Comparison of ENCODE assay signal across 8 cellular contexts in genomic region chr7:90346326-90347125, GRCh38. TPM values are rescaled to one million over a fixed set of nuclear protein-coding genes. Genes with fewer than 3 reads are reported as not detected.
DNase-seq lines count a peak whose midpoint lies in the region; ATAC-seq and TF ChIP-seq lines count a peak whose summit lies in the region.

A gene with protein sequence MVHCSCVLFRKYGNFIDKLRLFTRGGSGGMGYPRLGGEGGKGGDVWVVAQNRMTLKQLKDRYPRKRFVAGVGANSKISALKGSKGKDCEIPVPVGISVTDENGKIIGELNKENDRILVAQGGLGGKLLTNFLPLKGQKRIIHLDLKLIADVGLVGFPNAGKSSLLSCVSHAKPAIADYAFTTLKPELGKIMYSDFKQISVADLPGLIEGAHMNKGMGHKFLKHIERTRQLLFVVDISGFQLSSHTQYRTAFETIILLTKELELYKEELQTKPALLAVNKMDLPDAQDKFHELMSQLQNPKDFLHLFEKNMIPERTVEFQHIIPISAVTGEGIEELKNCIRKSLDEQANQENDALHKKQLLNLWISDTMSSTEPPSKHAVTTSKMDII (plus strand): TSS chr7:90346716. CDS start chr7:90346742, 26 bp downstream.

- H3K27ac Mint-ChIP-seq in activated B cell treated with CpG ODN at 0.5 μM for 24 hours, result peak within 1 kb of the TSS; percentile 98

- ATAC-seq in HG03196 (IDR thresholded peaks at IDR 0.05; ENCODE audit: unreplicated experiment) (peak; percentile 96), activated B cell treated with CpG ODN at 0.5 μM for 24 hours (ENCODE audit: low read depth) (peak; percentile 97)

- POLR2A ChIA-PET in activated B cell treated with CpG ODN at 0.5 μM for 24 hours (lab: Charles Lee), result interaction anchor here (1.0 to 2.3 kb wide), 2 partner anchors 54 to 57 kb away, joined by 3 to 21 read pairs; partner anchors contain the start of gene CLDN12

- peak; percentile 85 for TF ChIP-seq CTCF in AG09319 (IDR thresholded peaks at IDR 0.05; ENCODE audit: low read depth, low read length)
- TF ChIP-seq CTCF in activated B cell treated with CpG ODN at 0.5 μM for 24 hours (IDR thresholded peaks at IDR 0.05), result peak; percentile 37

- intact Hi-C loops in activated B cell treated with CpG ODN at 0.5 μM for 24 hours (cut with micrococcal nuclease), result loop anchor here (1.0 to 10.0 kb wide), 7 partner anchors 57 to 1786 kb away; partner anchors contain the start of genes AKAP9, CFAP69, CLDN12 and MTERF1

- DNase-seq in AG09319 (ENCODE audit: extremely low read depth, low read depth), result peak; percentile 90
- peak; percentile 87 for DNase-seq in NCI-H226
- peak; percentile 90 for DNase-seq in activated B cell treated with CpG ODN at 0.5 μM for 24 hours
- DNase-seq in central memory CD4-positive, alpha-beta T cell, result peak; percentile 94
- peak; percentile 97 for DNase-seq in iris pigment epithelial cell (ENCODE audit: low read depth)
- DNase-seq in stimulated activated CD4-positive, alpha-beta T cell treated with anti-CD3 and anti-CD28 coated beads, Interleukin-12 subunit alpha, Interleukin-12 subunit beta, amount 100 ng/mL, for 24 hours (ENCODE audit: low read depth in 2 of 2), result peak; percentile 89 to 93

- peak within 1 kb of the TSS; percentile 96 for H3K4me3 Mint-ChIP-seq in activated B cell treated with CpG ODN at 0.5 μM for 24 hours

- H3K4me1 Mint-ChIP-seq in activated B cell treated with CpG ODN at 0.5 μM for 24 hours, result peaks cover 35% of the 10 kb centered on the region

- H3K27me3 Mint-ChIP-seq in activated B cell treated with CpG ODN at 0.5 μM for 24 hours, result no peaks in the 10 kb centered on the region

- peak; percentile 92 for TF ChIP-seq POLR2A in GM18951 (IDR thresholded peaks at IDR 0.05; ENCODE audit: extremely low read depth, insufficient read depth, insufficient read length)

- in situ Hi-C loops in GM18951 (cut with MboI; ENCODE audit: low sequenced_read_pairs, unreplicated experiment), result no loop called here

- H3K9me3 Mint-ChIP-seq in activated B cell treated with CpG ODN at 0.5 μM for 24 hours, result no peaks in the 10 kb centered on the region

- CTCF ChIA-PET in activated B cell treated with CpG ODN at 0.5 μM for 24 hours (lab: Charles Lee), result interaction anchor here (0.7 kb wide), 1 partner anchor 65 kb away, joined by 3 read pairs; no protein-coding TSS in a partner anchor

- H3K36me3 Mint-ChIP-seq in activated B cell treated with CpG ODN at 0.5 μM for 24 hours (ENCODE audit: low read depth), result peaks cover 29% of the 10 kb centered on the region

RNA-seq across cellular contexts. Expression of the gene that starts here (rescaled TPM):
- 28.8 and 29.5 TPM in 2 replicates for total RNA-seq in activated B cell treated with CpG ODN at 0.5 μM for 24 hours

Comparison
In these comparisons a context has a peak if more than half of its experiments do, and no peak if none do; other contexts are left out.
1. Peak in every context shown above with its lines: DNase-seq and ATAC-seq.